Comparison of ENCODE assay signal across 8 cellular contexts in genomic region chr15:82539690-82540054, GRCh38. TPM values are rescaled to one million over a fixed set of nuclear protein-coding genes. Genes with fewer than 3 reads are reported as not detected.
DNase-seq lines count a peak whose midpoint lies in the region; ATAC-seq and TF ChIP-seq lines count a peak whose summit lies in the region.

No MANE protein-coding gene starts in this region.

- no peaks in the 10 kb centered on the region for H3K9me3 Mint-ChIP-seq in CD4-positive, alpha-beta memory T cell

- TF ChIP-seq CTCF in vagina (IDR thresholded peaks at IDR 0.05), result no peak

- no peak overlapping the region for H2BK120ac ChIP-seq in mesenchymal stem cell (ENCODE audit: low read depth, low read length)

- DNase-seq in CD4-positive, alpha-beta memory T cell, result no peak
- DNase-seq in cerebellum (ENCODE audit: low spot score) (peak; percentile 15), mesenchymal stem cell (no peak), vagina (ENCODE audit: extremely low spot score in 2 of 2) (peak in 1 of 2 donors; percentile 80), SHP77 (lab: John Stamatoyannopoulos, UW) (no peak)

- H3K14ac ChIP-seq in mesenchymal stem cell (ENCODE audit: low read length in 2 of 2), result peak overlapping the region; percentile 63 to 66

- peak overlapping the region in 1 of 2 experiments; percentile 6 for H3K23ac ChIP-seq in mesenchymal stem cell (ENCODE audit: low read length in 2 of 2)

- peak overlapping the region; percentile 84 for H2BK5ac ChIP-seq in mesenchymal stem cell (ENCODE audit: low read depth, low read length, poor library complexity, severe bottlenecking)

- intact Hi-C loops in CD4-positive, alpha-beta memory T cell (cut with micrococcal nuclease), result loop anchor here (1.0 kb wide), 4 partner anchors 141 to 447 kb away; partner anchors contain the start of genes RAMAC and WHAMM
- intact Hi-C loops in vagina (cut with DNase I), result no loop called here

- H2BK12ac ChIP-seq in mesenchymal stem cell (ENCODE audit: low read length in 2 of 2), result no peak overlapping the region

- peak overlapping the region; percentile 81 to 85 for H3K18ac ChIP-seq in mesenchymal stem cell (ENCODE audit: low read depth in 1 of 2, low read length in 2 of 2)

- peaks cover 12 to 39% (median 25%) of the 10 kb centered on the region in 4 donors for H3K4me1 Mint-ChIP-seq in CD4-positive, alpha-beta memory T cell

- H3K27ac ChIP-seq in CD4-positive, alpha-beta memory T cell (ENCODE audit: low read depth, low read length), result peak overlapping the region; percentile 83
- H3K27ac ChIP-seq in HUES48 (ENCODE audit: low read depth, low read length) (peak overlapping the region; percentile 89), mesenchymal stem cell (ENCODE audit: low read length, poor library complexity, severe bottlenecking) (peak overlapping the region; percentile 59), vagina (peak overlapping the region; percentile 73)

- H3K4me3 ChIP-seq in CD4-positive, alpha-beta memory T cell (ENCODE audit: low read length in 2 of 2), result peak overlapping the region; percentile 73 to 91
- H3K4me3 ChIP-seq in HUES48 (ENCODE audit: low read depth, low read length) (peak overlapping the region; percentile 97), mesenchymal stem cell (ENCODE audit: insufficient read depth in 1 of 2, low read depth in 1 of 2, low read length in 2 of 2) (peak overlapping the region; percentile 77 to 98), vagina (peak overlapping the region; percentile 88)

- H3K4me2 ChIP-seq in mesenchymal stem cell (ENCODE audit: low read length, poor library complexity, severe bottlenecking), result peak overlapping the region; percentile 66

- H3K36me3 ChIP-seq in CD4-positive, alpha-beta memory T cell (ENCODE audit: insufficient read depth, low read length), result peaks cover 34% of the 10 kb centered on the region
- peaks cover 45% of the 10 kb centered on the region for H3K36me3 ChIP-seq in HUES48 (ENCODE audit: control insufficient read depth, insufficient read depth, low read length)
- H3K36me3 ChIP-seq in mesenchymal stem cell (ENCODE audit: control insufficient read depth in 1 of 2, insufficient read depth in 2 of 2, low read depth in 1 of 2, low read length in 2 of 2), result peaks cover 26 to 51% of the 10 kb centered on the region in 2 experiments
- peaks cover 0 to 43% of the 10 kb centered on the region in 2 donors for H3K36me3 ChIP-seq in vagina

- POLR2A ChIA-PET in CD4-positive, alpha-beta memory T cell (lab: Charles Lee; ENCODE audit: partially characterized antibody), result interaction anchor here (0.6 to 4.0 kb wide), 18 partner anchors 9 to 528 kb away, joined by 3 to 42 read pairs (median 4); partner anchors contain the start of genes BTBD1, C15orf40, RAMAC and WHAMM

- H4K91ac ChIP-seq in mesenchymal stem cell (ENCODE audit: low read length), result peak overlapping the region; percentile 90

- ATAC-seq in GM21786 (IDR thresholded peaks at IDR 0.05; ENCODE audit: unreplicated experiment), result no peak
- no peak for ATAC-seq in GM18505 (IDR thresholded peaks at IDR 0.05; ENCODE audit: unreplicated experiment)

- H3K4me1 ChIP-seq in CD4-positive, alpha-beta memory T cell (ENCODE audit: insufficient read depth, low read length), result peaks cover 26% of the 10 kb centered on the region
- peaks cover 27% of the 10 kb centered on the region for H3K4me1 ChIP-seq in HUES48 (ENCODE audit: control insufficient read depth, insufficient read depth, low read length)
- peaks cover 11% of the 10 kb centered on the region for H3K4me1 ChIP-seq in mesenchymal stem cell (ENCODE audit: control insufficient read depth, insufficient read depth, low read depth, low read length)
- peaks cover 41% of the 10 kb centered on the region for H3K4me1 ChIP-seq in vagina

- H3K27me3 Mint-ChIP-seq in CD4-positive, alpha-beta memory T cell, result no peaks in the 10 kb centered on the region

- peak overlapping the region; percentile 94 to 99 (median 97) for H3K4me3 Mint-ChIP-seq in CD4-positive, alpha-beta memory T cell

- peak overlapping the region; percentile 69 to 76 for H3K4ac ChIP-seq in mesenchymal stem cell (ENCODE audit: low read depth in 1 of 2, low read length in 2 of 2)

- CTCF ChIA-PET in CD4-positive, alpha-beta memory T cell (lab: Charles Lee; ENCODE audit: partially characterized antibody), result interaction anchor here (0.9 to 5.0 kb wide), 9 partner anchors 9 to 478 kb away, joined by 3 to 54 read pairs (median 4); partner anchors contain the start of gene RAMAC

- peak overlapping the region; percentile 12 for H2AK5ac ChIP-seq in mesenchymal stem cell (ENCODE audit: low read length, severe bottlenecking)

- H3K27me3 ChIP-seq in CD4-positive, alpha-beta memory T cell (ENCODE audit: insufficient read depth, low read length), result no peaks in the 10 kb centered on the region
- H3K27me3 ChIP-seq in HUES48 (ENCODE audit: control insufficient read depth, insufficient read depth, low read length), result no peaks in the 10 kb centered on the region
- peaks cover 0 to 5% of the 10 kb centered on the region in 2 experiments for H3K27me3 ChIP-seq in mesenchymal stem cell (ENCODE audit: control insufficient read depth in 1 of 2, insufficient read depth in 1 of 2, low read length in 2 of 2)
- no peaks in the 10 kb centered on the region for H3K27me3 ChIP-seq in vagina

- H3K9me3 ChIP-seq in CD4-positive, alpha-beta memory T cell (ENCODE audit: control insufficient read depth in 1 of 2, low read length in 2 of 2), result no peaks in the 10 kb centered on the region
- H3K9me3 ChIP-seq in HUES48 (ENCODE audit: control insufficient read depth, insufficient read depth, low read length) (no peaks in the 10 kb centered on the region), mesenchymal stem cell (ENCODE audit: control insufficient read depth, low read length) (no peaks in the 10 kb centered on the region), vagina (no peaks in the 10 kb centered on the region)

- TF ChIP-seq POLR2A in vagina (IDR thresholded peaks at IDR 0.05), result no peak
- TF ChIP-seq POLR2A in GM18505 (IDR thresholded peaks at IDR 0.05; ENCODE audit: borderline replicate concordance, extremely low read depth, insufficient read depth, insufficient read length), result no peak

- under 1% methylated on average over 23 of the region's 23 CpGs for WGBS in mesenchymal stem cell

- peak overlapping the region; percentile 98 for H3K9ac ChIP-seq in HUES48 (ENCODE audit: low read depth, low read length)
- H3K9ac ChIP-seq in mesenchymal stem cell (ENCODE audit: low read length), result peak overlapping the region; percentile 98

- peak overlapping the region; percentile 31 for H2BK15ac ChIP-seq in mesenchymal stem cell (ENCODE audit: low read depth, poor library complexity, severe bottlenecking)

- peak overlapping the region; percentile 92 to 98 (median 96) for H3K27ac Mint-ChIP-seq in CD4-positive, alpha-beta memory T cell

- no peaks in the 10 kb centered on the region for H3K79me1 ChIP-seq in mesenchymal stem cell (replicated peaks; ENCODE audit: low read length, poor library complexity, severe bottlenecking)

- peak overlapping the region; percentile 76 for H4K8ac ChIP-seq in mesenchymal stem cell (ENCODE audit: low read length)

- no peak overlapping the region for H2AFZ ChIP-seq in mesenchymal stem cell (ENCODE audit: low read depth, low read length)

- H3K36me3 Mint-ChIP-seq in CD4-positive, alpha-beta memory T cell, result peaks cover 39 to 58% of the 10 kb centered on the region in 2 donors

RNA-seq across cellular contexts. Expression of gene RPS17, which starts 0.6 kb away (rescaled TPM):
- 1,000 to 10,000 TPM; 2,038 to 2,106 TPM for total RNA-seq in CD4-positive, alpha-beta memory T cell
- 1,000 to 10,000 TPM; 1,310 to 1,371 TPM for polyA plus RNA-seq in CD4-positive, alpha-beta memory T cell
- total RNA-seq in cerebellum (1,164 TPM), vagina (1,829 TPM)
- 3,754 TPM for polyA plus RNA-seq in mesenchymal stem cell (2013, experiment 1 of 2)
- 3,596 TPM for polyA plus RNA-seq in mesenchymal stem cell (2013, experiment 2 of 2)
